In genomic region chr3:156816091-156816793, GRCh38 we compare ENCODE assay signal across 8 cellular contexts.
DNase-seq lines count a peak whose midpoint lies in the region; ATAC-seq and TF ChIP-seq lines count a peak whose summit lies in the region.

No MANE protein-coding gene starts in this region.

- H3K79me2 ChIP-seq in parathyroid adenoma, result peaks cover 3% of the 10 kb centered on the region

- TF ChIP-seq CTCF in GM06990 (IDR thresholded peaks at IDR 0.05; ENCODE audit: insufficient read depth, low read length, poor library complexity, severe bottlenecking), result peak; percentile 15
- no peak for TF ChIP-seq CTCF in NB4 (IDR thresholded peaks at IDR 0.05; ENCODE audit: low read depth, low read length)
- TF ChIP-seq CTCF in parathyroid adenoma (IDR thresholded peaks at IDR 0.05), result peak; percentile 53

- TF ChIP-seq POLR2A in NB4 (IDR thresholded peaks at IDR 0.05; ENCODE audit: extremely low read depth, insufficient read length), result no peak

- H3K4me3 ChIP-seq in GM06990 (replicated peaks; ENCODE audit: low read depth, low read length) (peak overlapping the region; percentile 67), NB4 (ENCODE audit: low read depth, low read length) (peak overlapping the region; percentile 46), parathyroid adenoma (ENCODE audit: low read depth, low read length) (peak overlapping the region; percentile 70)

- H3K27me3 ChIP-seq in GM06990 (replicated peaks; ENCODE audit: control insufficient read depth, insufficient read depth, low read length) (no peaks in the 10 kb centered on the region), parathyroid adenoma (ENCODE audit: control insufficient read depth, insufficient read depth, low read length) (no peaks in the 10 kb centered on the region)

- no peaks in the 10 kb centered on the region for H3K9me3 ChIP-seq in parathyroid adenoma (ENCODE audit: control insufficient read depth, low read length)

- H3K36me3 ChIP-seq in GM06990 (ENCODE audit: control insufficient read depth, insufficient read depth, low read length), result no peaks in the 10 kb centered on the region; the same call in 1 of the 2 replicates
- no peaks in the 10 kb centered on the region for H3K36me3 ChIP-seq in parathyroid adenoma (ENCODE audit: control insufficient read depth, insufficient read depth, low read length)

- H3K4me1 ChIP-seq in parathyroid adenoma, result peaks cover 40% of the 10 kb centered on the region

- DNase-seq in GM06990 (ENCODE audit: extremely low read depth, insufficient read length) (peak; percentile 82), NB4 (ENCODE audit: low read depth) (peak; percentile 59), foreskin melanocyte (peak; percentile 44), NCI-H1930 (lab: John Stamatoyannopoulos, UW) (no peak), NCI-H1436 (lab: John Stamatoyannopoulos, UW) (no peak)
- DNase-seq in activated T-helper 9 cell treated with anti-CD3 and anti-CD28 coated beads, Interleukin-2, amount 50 U/mL, for 16 hours (ENCODE audit: low read depth), result peak; percentile 31

- H3K27ac ChIP-seq in parathyroid adenoma, result peak overlapping the region; percentile 98

- H2AFZ ChIP-seq in parathyroid adenoma, result peak overlapping the region; percentile 75

- peak overlapping the region; percentile 98 for H3K9ac ChIP-seq in parathyroid adenoma

- peak; percentile 16 for ATAC-seq in GM21786 (IDR thresholded peaks at IDR 0.05; ENCODE audit: unreplicated experiment)

- H3K4me2 ChIP-seq in parathyroid adenoma (ENCODE audit: low read length), result peak overlapping the region; percentile 90

Comparison
In these comparisons a context has a peak if more than half of its experiments do, and no peak if none do; other contexts are left out.
1. DNase-seq: peak in GM06990 (single experiment), NB4 (single experiment), activated T-helper 9 cell treated with anti-CD3 and anti-CD28 coated beads, Interleukin-2, amount 50 U/mL, for 16 hours (single experiment) and foreskin melanocyte (single experiment); none in NCI-H1930 (0 of 2) and NCI-H1436 (single experiment).
2. Peak in every context shown above with its lines, with median percentiles within 50 percentile points of each other: H3K4me3 ChIP-seq.